16 cellular contexts compared by ENCODE assay signal in genomic region chr19:2582984-2583956, GRCh38.
"Had no signal": no experiment of that assay in that cellular context is flagged by ENCODE, and none has a peak within 500 bp of the region (broad histone marks: within the 10 kb centered on the region; RNA-seq: fewer than 3 reads in every experiment).

No MANE protein-coding gene starts in this region.

- H3K27me3 ChIP-seq: foreskin keratinocyte, stomach had no signal

- DNase-seq: activated CD4-positive, alpha-beta T cell treated with anti-CD3 and anti-CD28 coated beads, Interleukin-2, amount 10 ng/mL, durations not matched to agents 7 days and 5 days; activated CD4-positive, CD25-positive, alpha-beta regulatory T cell; activated naive CD4-positive, alpha-beta T cell treated with anti-CD3 and anti-CD28 coated beads, Interleukin-2, amount 10 ng/mL, durations not matched to agents 7 days and 5 days; caudate nucleus; foreskin keratinocyte; natural killer cell; occipital lobe; stimulated activated CD4-positive, alpha-beta T cell treated with anti-CD3 and anti-CD28 coated beads, Interleukin-4, amount 100 ng/mL, for 4 hours; stomach had no signal

- H3K27ac Mint-ChIP-seq: activated T-helper 2 cell treated with anti-CD3 and anti-CD28 coated beads, Interferon-gamma antibody, Interleukin-2, Interleukin-4, amounts not matched to agents 10 μg/mL and 5 μg/mL and 100 μg/mL, durations not matched to agents 14 hours and 24 hours and 36 hours; natural killer cell; T-helper 1 cell treated with Interleukin-12 subunit alpha and Interleukin-12 subunit beta and Interleukin-4 antibody, amounts not matched to agents 30 μg/mL and 1 μg/mL, for 36 hours had no signal

- H3K36me3 ChIP-seq: stomach, thoracic aorta had no signal

- ATAC-seq: foreskin keratinocyte, mucosa of descending colon, natural killer cell had no signal

- H3K4me3 Mint-ChIP-seq: activated CD4-positive, alpha-beta T cell treated with anti-CD3 and anti-CD28 coated beads, Interleukin-2, amount 10 ng/mL, durations not matched to agents 7 days and 5 days; activated naive CD4-positive, alpha-beta T cell treated with anti-CD3 and anti-CD28 coated beads, Interleukin-2, amount 10 ng/mL, durations not matched to agents 7 days and 5 days; natural killer cell; T-helper 1 cell treated with Interleukin-12 subunit alpha and Interleukin-12 subunit beta and Interleukin-4 antibody, amounts not matched to agents 30 μg/mL and 1 μg/mL, for 36 hours had no signal

- FAIRE-seq: islet of Langerhans, TTC549, urothelium cell line had no signal

- H3K4me3 ChIP-seq: mucosa of descending colon, stomach, thoracic aorta had no signal

- H3K9me3 ChIP-seq: thoracic aorta had no signal

- H3K9me3 Mint-ChIP-seq: natural killer cell had no signal

- H3K27ac ChIP-seq: foreskin keratinocyte, stomach, thoracic aorta had no signal

- H3K36me3 Mint-ChIP-seq: natural killer cell had no signal
